In genomic region chr4:88284378-88285234, GRCh38 we compare ENCODE assay signal across 8 cellular contexts. TPM values are rescaled to one million over a fixed set of nuclear protein-coding genes. Genes with fewer than 3 reads are reported as not detected.
DNase-seq lines count a peak whose midpoint lies in the region; ATAC-seq and TF ChIP-seq lines count a peak whose summit lies in the region.

Gene PPM1K (minus strand): TSS chr4:88284561. CDS start chr4:88278583, 5,978 bp downstream.

- H2AFZ ChIP-seq in DND-41 (ENCODE audit: low read depth, low read length) (peak within 1 kb of the TSS; percentile 99), Karpas-422 (ENCODE audit: low read length) (peak within 1 kb of the TSS; percentile 79)

- H3K9me3 ChIP-seq in DND-41 (ENCODE audit: insufficient read depth, low read length, severe bottlenecking) = no peaks in the 10 kb centered on the region
- H3K9me3 ChIP-seq in Karpas-422 (ENCODE audit: low read length) = no peaks in the 10 kb centered on the region
- H3K9me3 ChIP-seq in esophagus squamous epithelium = no peaks in the 10 kb centered on the region

- intact Hi-C loops in esophagus squamous epithelium (cut with DNase I) = loop anchor here (10.0 kb wide), 1 partner anchor 80 kb away; no protein-coding TSS in a partner anchor

- H3K36me3 ChIP-seq in DND-41 (ENCODE audit: insufficient read depth, low read length) = no peaks in the 10 kb centered on the region; the same call in 1 of the 2 replicates
- H3K36me3 ChIP-seq in Karpas-422 (ENCODE audit: insufficient read depth, low read length) = no peaks in the 10 kb centered on the region
- H3K36me3 ChIP-seq in esophagus squamous epithelium = no peaks in the 10 kb centered on the region

- H3K4me1 ChIP-seq in DND-41 (ENCODE audit: insufficient read depth, low read length) (peaks cover 44% of the 10 kb centered on the region), Karpas-422 (ENCODE audit: low read length) (peaks cover 63% of the 10 kb centered on the region), esophagus squamous epithelium (peaks cover 7 to 56% (median 8%) of the 10 kb centered on the region in 3 donors)

- no peak for TF ChIP-seq CTCF in DND-41 (IDR thresholded peaks at IDR 0.05; ENCODE audit: borderline replicate concordance, extremely low read depth, low read length, poor library complexity, severe bottlenecking)
- peak in 4 of 6 experiments; percentile 5 to 25 (median 18) for TF ChIP-seq CTCF in esophagus squamous epithelium (IDR thresholded peaks at IDR 0.05)

- peak; percentile 99 for DNase-seq in DND-41
- DNase-seq in Karpas-422 = peak; percentile 99
- peak; percentile 99 for DNase-seq in RKO (ENCODE audit: low spot score)
- DNase-seq in activated T-helper 1 cell treated with Interleukin-2 at 50 U/mL for 16 hours (ENCODE audit: low read depth) = peak; percentile 99
- DNase-seq in esophagus squamous epithelium (lab: John Stamatoyannopoulos, UW) = peak; percentile 92
- DNase-seq in myocyte (ENCODE audit: low read depth) = peak; percentile 99
- DNase-seq in stimulated activated CD8-positive, alpha-beta memory T cell treated with anti-CD3 and anti-CD28 coated beads, Interleukin-7, amount 100 ng/mL, for 48 hours (ENCODE audit: extremely low read depth in 1 of 2, low read depth in 1 of 2) = peak; percentile 99

- no peaks in the 10 kb centered on the region for H3K27me3 ChIP-seq in DND-41 (ENCODE audit: insufficient read depth, low read length, poor library complexity)
- H3K27me3 ChIP-seq in Karpas-422 (ENCODE audit: low read length) = no peaks in the 10 kb centered on the region
- no peaks in the 10 kb centered on the region for H3K27me3 ChIP-seq in esophagus squamous epithelium

- H4K20me1 ChIP-seq in DND-41 (ENCODE audit: insufficient read depth, low read length) = peaks cover 6% of the 10 kb centered on the region; the same call in 1 of the 2 replicates
- no peaks in the 10 kb centered on the region for H4K20me1 ChIP-seq in Karpas-422 (ENCODE audit: insufficient read depth, low read depth, low read length)

- H3K4me3 ChIP-seq in DND-41 (ENCODE audit: low read depth in 1 of 2, low read length in 2 of 2) (peak within 1 kb of the TSS; percentile 92 to 94), Karpas-422 (ENCODE audit: low read length) (peak within 1 kb of the TSS; percentile 95), esophagus squamous epithelium (peak within 1 kb of the TSS; percentile 65 to 88 (median 78))

- H3K27ac ChIP-seq in DND-41 (ENCODE audit: low read length) (peak within 1 kb of the TSS; percentile 99), Karpas-422 (ENCODE audit: low read length) (peak within 1 kb of the TSS; percentile 97), esophagus squamous epithelium (peak within 1 kb of the TSS; percentile 96 to 100 (median 100))

- 0% methylated on average over 5 to 24 of the region's 56 CpGs for WGBS in esophagus squamous epithelium, 2 donors

- H3K79me2 ChIP-seq in DND-41 (ENCODE audit: insufficient read depth, low read length) = peaks cover 42% of the 10 kb centered on the region
- peaks cover 41% of the 10 kb centered on the region for H3K79me2 ChIP-seq in Karpas-422 (ENCODE audit: low read length)

- peak in 3 of 4 donors; percentile 64 to 90 (median 89) for TF ChIP-seq POLR2A in esophagus squamous epithelium (IDR thresholded peaks at IDR 0.05)

- H3K4me2 ChIP-seq in DND-41 (ENCODE audit: insufficient read depth, low read length) (peak within 1 kb of the TSS; percentile 70), Karpas-422 (ENCODE audit: low read depth, low read length, poor library complexity, severe bottlenecking) (peak within 1 kb of the TSS; percentile 94)

- H3K9me2 ChIP-seq in Karpas-422 (replicated peaks; ENCODE audit: insufficient read depth, low read length) = no peaks in the 10 kb centered on the region

- ATAC-seq in DND-41 (ENCODE audit: insufficient read depth, low read depth) (peak; percentile 88), GM21825 (IDR thresholded peaks at IDR 0.05; ENCODE audit: unreplicated experiment) (peak; percentile 86)

- H3K9ac ChIP-seq in DND-41 (ENCODE audit: low read depth, low read length) (peak within 1 kb of the TSS; percentile 88), Karpas-422 (ENCODE audit: low read length) (peak within 1 kb of the TSS; percentile 95)

RNA-seq across cellular contexts. Expression of gene PPM1K, which starts in this region (rescaled TPM):
- total RNA-seq in Karpas-422 (2014; rRNA removed; shearing (Covaris generic); ENCODE audit: low replicate concordance) = 117 and 134 TPM in 2 replicates
- total RNA-seq in esophagus squamous epithelium (10 to 100 TPM in 3 of 4 donors, 1 to 10 TPM in 1; 4.4 to 34.0 (median 11.7) TPM), myocyte (45.9 and 49.2 TPM in 2 replicates)
- polyA plus RNA-seq in myocyte (2012) = 12.3 TPM

Comparison
In these comparisons a context has a peak if more than half of its experiments do, and no peak if none do; other contexts are left out.
1. Peak in every context shown above with its lines: DNase-seq, ATAC-seq, H3K4me3 ChIP-seq and H3K27ac ChIP-seq.